Comparison of ENCODE assay signal across 8 cellular contexts in the genomic region with DNA sequence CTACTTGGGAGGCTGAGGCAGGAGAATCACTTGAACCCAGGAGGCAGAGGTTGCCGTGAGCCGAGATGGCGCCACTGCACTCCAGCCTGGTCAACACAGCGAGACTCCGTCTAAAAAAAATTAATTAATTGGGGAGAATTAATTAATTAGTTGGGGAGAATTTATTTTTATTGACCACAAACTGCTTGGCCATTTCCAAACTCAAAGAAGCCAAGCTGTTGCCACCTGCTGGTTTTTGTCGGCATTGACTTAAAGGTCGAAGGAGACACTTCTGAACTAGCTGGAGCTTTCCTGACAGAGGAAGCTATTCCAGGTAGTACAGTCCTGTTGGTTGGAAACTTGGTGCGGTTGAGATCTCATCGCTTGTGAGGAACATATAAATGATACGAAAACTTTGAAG. TPM values are rescaled to one million over a fixed set of nuclear protein-coding genes. Genes with fewer than 3 reads are reported as not detected.
DNase-seq lines count a peak whose midpoint lies in the region; ATAC-seq, FAIRE-seq and TF ChIP-seq lines count a peak whose summit lies in the region.

No MANE protein-coding gene starts in this region.

- H3K4me3 Mint-ChIP-seq in neural crest cell: no peak overlapping the region

- H3K27me3 Mint-ChIP-seq in neural crest cell (ENCODE audit: low read depth): no peaks in the 10 kb centered on the region

- TF ChIP-seq CTCF in GM20000 (IDR thresholded peaks at IDR 0.05; ENCODE audit: extremely low read depth, missing control alignments): peak; percentile 32
- TF ChIP-seq CTCF in bronchial epithelial cell (IDR thresholded peaks at IDR 0.05; ENCODE audit: insufficient read depth, low read length, severe bottlenecking): peak; percentile 17
- peak; percentile 64 for TF ChIP-seq CTCF in neural crest cell (conservative IDR thresholded peaks at IDR 0.05)

- FAIRE-seq in bronchial epithelial cell (lab: Jason Lieb, UNC): no peak

- no peak for ATAC-seq in GM21717 (IDR thresholded peaks at IDR 0.05; ENCODE audit: unreplicated experiment)

- H3K36me3 Mint-ChIP-seq in neural crest cell (ENCODE audit: low read depth): no peaks in the 10 kb centered on the region

- H3K27ac Mint-ChIP-seq in neural crest cell (ENCODE audit: unreplicated experiment): no peak overlapping the region

- H3K4me3 ChIP-seq in bronchial epithelial cell (ENCODE audit: low read depth, low read length): no peak overlapping the region

- H3K9me3 Mint-ChIP-seq in neural crest cell: no peaks in the 10 kb centered on the region

- DNase-seq in NCI-H510A treated with DMSO at 0.1 percent for 48 hours (lab: John Stamatoyannopoulos, UW) (peak; percentile 2), NCI-H510A (lab: John Stamatoyannopoulos, UW) (no peak), GM20000 (ENCODE audit: low spot score) (peak; percentile 59), NCI-H146 treated with DMSO at 0.1 percent for 48 hours (lab: John Stamatoyannopoulos, UW; ENCODE audit: unreplicated experiment) (peak; percentile 15), bronchial epithelial cell (ENCODE audit: low read depth) (peak; percentile 18), neural crest cell (ENCODE audit: low read depth, low spot score) (peak; percentile 36), DMS79 (lab: John Stamatoyannopoulos, UW) (no peak)

- no peaks in the 10 kb centered on the region for H3K36me3 ChIP-seq in bronchial epithelial cell (ENCODE audit: control insufficient read depth, insufficient read depth, low read length)

- no peaks in the 10 kb centered on the region for H3K27me3 ChIP-seq in bronchial epithelial cell (ENCODE audit: control insufficient read depth, insufficient read depth, low read length)

- peaks cover 5% of the 10 kb centered on the region for H3K4me1 Mint-ChIP-seq in neural crest cell

RNA-seq across cellular contexts. Expression of a gene that starts 13.1 kb away (rescaled TPM):
- not detected in 2 replicates for total RNA-seq in bronchial epithelial cell
- 0.54 and 1.1 TPM in 2 replicates for total RNA-seq in neural crest cell

RNA-seq across cellular contexts. Expression of a gene that starts 28.2 kb away (rescaled TPM):
- not detected in 2 replicates for total RNA-seq in bronchial epithelial cell
- not detected in 2 replicates for total RNA-seq in neural crest cell

Comparison
In these comparisons a context has a peak if more than half of its experiments do, and no peak if none do; other contexts are left out.
1. DNase-seq: peak in NCI-H510A treated with DMSO at 0.1 percent for 48 hours (single experiment), GM20000 (single experiment), NCI-H146 treated with DMSO at 0.1 percent for 48 hours (single experiment), bronchial epithelial cell (single experiment) and neural crest cell (single experiment); none in NCI-H510A (single experiment) and DMS79 (single experiment).
2. Peak in every context shown above with its lines, with median percentiles within 50 percentile points of each other: CTCF ChIP-seq.